2 cellular contexts compared by ENCODE assay signal in the genomic region with DNA sequence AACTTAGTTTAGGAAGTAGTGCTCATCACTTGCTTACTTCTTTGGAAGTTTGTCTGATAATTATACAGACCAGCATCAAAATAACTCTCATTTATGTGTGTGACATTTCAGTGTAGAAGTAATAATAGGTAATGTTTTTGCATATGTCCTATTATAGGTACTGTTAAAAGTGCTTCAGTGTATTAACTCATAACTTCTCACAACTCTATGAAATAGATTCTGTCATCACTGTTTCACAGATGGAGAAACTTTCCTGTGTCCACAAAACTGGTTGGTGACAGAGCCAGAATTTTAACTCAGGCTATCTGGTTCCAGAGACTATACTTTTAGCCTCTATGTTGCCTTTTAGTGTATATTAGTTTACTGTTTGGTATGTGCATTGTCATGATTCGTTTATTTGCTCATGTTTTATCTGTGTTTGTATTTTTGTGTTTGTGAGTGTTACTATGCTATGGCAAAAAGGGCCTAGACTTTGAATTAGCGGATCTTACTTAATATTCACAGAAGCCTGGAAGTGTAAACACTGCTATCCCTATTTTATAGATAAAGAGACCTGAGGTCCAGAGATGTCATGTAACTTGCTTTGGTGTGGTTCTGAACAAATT.
TF ChIP-seq lines count a peak whose summit lies in the region.

No MANE protein-coding gene starts in this region.

TF ChIP-seq in A549, 52 proteins besides CTCF, POLR2A, EP300 and RAD21 (continued from another document):
- TF ChIP-seq ELK1 (IDR thresholded peaks at IDR 0.05; ENCODE audit: low read depth, low read length) (no peak), NR3C1 (IDR thresholded peaks at IDR 0.05) (no peak), RCOR1 (IDR thresholded peaks at IDR 0.05; ENCODE audit: low read depth, low read length) (no peak), EHMT2 (IDR thresholded peaks at IDR 0.05; ENCODE audit: low read depth) (no peak), TP53 (CRISPR knock-in tag; IDR thresholded peaks at IDR 0.05) (no peak), MAZ (IDR thresholded peaks at IDR 0.05; ENCODE audit: borderline replicate concordance, low read depth, low read length) (no peak), CHD2 (IDR thresholded peaks at IDR 0.05; ENCODE audit: low read length, partially characterized antibody) (no peak), HOXB5 (CRISPR knock-in tag; IDR thresholded peaks at IDR 0.05) (no peak), ZNF302 (CRISPR knock-in tag; IDR thresholded peaks at IDR 0.05) (no peak), TFCP2L1 (CRISPR knock-in tag; IDR thresholded peaks at IDR 0.05) (no peak), RNF2 (IDR thresholded peaks at IDR 0.05; ENCODE audit: borderline replicate concordance, low read depth) (no peak), GATA3 (IDR thresholded peaks at IDR 0.05; ENCODE audit: borderline replicate concordance) (no peak)
- TF ChIP-seq, protein P1, sequence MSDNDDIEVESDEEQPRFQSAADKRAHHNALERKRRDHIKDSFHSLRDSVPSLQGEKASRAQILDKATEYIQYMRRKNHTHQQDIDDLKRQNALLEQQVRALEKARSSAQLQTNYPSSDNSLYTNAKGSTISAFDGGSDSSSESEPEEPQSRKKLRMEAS (IDR thresholded peaks at IDR 0.05), result no peak
- TF ChIP-seq, protein P2, sequence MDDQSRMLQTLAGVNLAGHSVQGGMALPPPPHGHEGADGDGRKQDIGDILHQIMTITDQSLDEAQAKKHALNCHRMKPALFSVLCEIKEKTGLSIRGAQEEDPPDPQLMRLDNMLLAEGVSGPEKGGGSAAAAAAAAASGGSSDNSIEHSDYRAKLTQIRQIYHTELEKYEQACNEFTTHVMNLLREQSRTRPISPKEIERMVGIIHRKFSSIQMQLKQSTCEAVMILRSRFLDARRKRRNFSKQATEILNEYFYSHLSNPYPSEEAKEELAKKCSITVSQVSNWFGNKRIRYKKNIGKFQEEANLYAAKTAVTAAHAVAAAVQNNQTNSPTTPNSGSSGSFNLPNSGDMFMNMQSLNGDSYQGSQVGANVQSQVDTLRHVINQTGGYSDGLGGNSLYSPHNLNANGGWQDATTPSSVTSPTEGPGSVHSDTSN (IDR thresholded peaks at IDR 0.05), result no peak
- TF ChIP-seq, protein P3, sequence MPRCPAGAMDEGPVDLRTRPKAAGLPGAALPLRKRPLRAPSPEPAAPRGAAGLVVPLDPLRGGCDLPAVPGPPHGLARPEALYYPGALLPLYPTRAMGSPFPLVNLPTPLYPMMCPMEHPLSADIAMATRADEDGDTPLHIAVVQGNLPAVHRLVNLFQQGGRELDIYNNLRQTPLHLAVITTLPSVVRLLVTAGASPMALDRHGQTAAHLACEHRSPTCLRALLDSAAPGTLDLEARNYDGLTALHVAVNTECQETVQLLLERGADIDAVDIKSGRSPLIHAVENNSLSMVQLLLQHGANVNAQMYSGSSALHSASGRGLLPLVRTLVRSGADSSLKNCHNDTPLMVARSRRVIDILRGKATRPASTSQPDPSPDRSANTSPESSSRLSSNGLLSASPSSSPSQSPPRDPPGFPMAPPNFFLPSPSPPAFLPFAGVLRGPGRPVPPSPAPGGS (IDR thresholded peaks at IDR 0.05), result no peak

TF ChIP-seq in IMR-90, 13 proteins besides CTCF, POLR2A, EP300 and RAD21 (continued from another document):
- TF ChIP-seq FOS (IDR thresholded peaks at IDR 0.05; ENCODE audit: low read depth, low read length) (no peak), ELK1 (IDR thresholded peaks at IDR 0.05; ENCODE audit: borderline replicate concordance, low read depth, low read length) (no peak), CEBPB (IDR thresholded peaks at IDR 0.05; ENCODE audit: low read depth, low read length) (no peak), BHLHE40 (IDR thresholded peaks at IDR 0.05; ENCODE audit: low read depth, low read length) (no peak), SMC3 (IDR thresholded peaks at IDR 0.05; ENCODE audit: low read depth, low read length) (no peak)
